In the genomic region with DNA sequence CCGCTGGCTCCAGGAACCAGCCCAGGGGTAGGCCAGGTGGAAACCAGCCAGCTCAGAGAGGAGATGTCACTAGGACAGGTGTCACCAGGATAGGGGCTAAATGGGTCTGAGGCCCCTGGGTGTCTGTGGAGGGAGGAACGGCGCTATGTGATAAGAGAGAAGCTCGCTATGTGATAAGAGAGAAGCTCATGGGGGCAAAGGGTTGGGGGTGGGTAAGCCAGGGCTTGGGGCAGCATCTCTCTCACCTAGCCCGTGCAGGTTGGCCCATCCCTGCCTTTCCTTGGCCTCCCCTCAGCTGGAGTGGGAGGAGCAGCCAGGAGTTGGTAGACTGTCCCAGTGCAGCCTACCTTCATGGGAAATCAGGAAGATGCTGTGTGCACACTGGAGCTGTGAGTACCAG, we compare ENCODE assay signal across 1 cellular context.
A peak's percentile ranks its signal among the peaks of the same experiment; 100 is the strongest.
TF ChIP-seq lines count a peak whose summit lies in the region.

No MANE protein-coding gene starts in this region.

TF ChIP-seq in HepG2, 621 proteins besides CTCF, POLR2A, EP300 and RAD21:
- TF ChIP-seq ZNF777 (CRISPR knock-in tag; IDR thresholded peaks at IDR 0.05) (no peak), ZNF7 (CRISPR knock-in tag; IDR thresholded peaks at IDR 0.05) (0 out of 2 replicates have a peak, but pooled peaks have one; percentile 47), ZNF549 (CRISPR knock-in tag; IDR thresholded peaks at IDR 0.05) (no peak)
